Comparison of ENCODE assay signal across 8 cellular contexts in genomic region chr2:28342081-28342967, GRCh38. TPM values are rescaled to one million over a fixed set of nuclear protein-coding genes. Genes with fewer than 3 reads are reported as not detected.
DNase-seq lines count a peak whose midpoint lies in the region; ATAC-seq and TF ChIP-seq lines count a peak whose summit lies in the region.

No MANE protein-coding gene starts in this region.

- WGBS in heart right ventricle, 2 donors: 30 to 53% methylated on average over 15 of the region's 15 CpGs
- WGBS in psoas muscle, 3 donors: 21 to 28% (median 23%) methylated on average over 15 of the region's 15 CpGs

- H3K4me1 ChIP-seq in heart right ventricle (peaks cover 3 to 59% (median 40%) of the 10 kb centered on the region in 9 donors), psoas muscle (peaks cover 60% of the 10 kb centered on the region)

- H3K27me3 Mint-ChIP-seq in activated T-helper 17 cell treated with anti-CD3 and anti-CD28 coated beads, Interleukin-2, amount 50 U/mL, for 72 hours: no peaks in the 10 kb centered on the region
- H3K27me3 Mint-ChIP-seq in endothelial cell (ENCODE audit: unreplicated experiment): peaks cover 2% of the 10 kb centered on the region
- no peaks in the 10 kb centered on the region for H3K27me3 Mint-ChIP-seq in activated CD8-positive, alpha-beta memory T cell treated with anti-CD3 and anti-CD28 coated beads, Interleukin-2, amount 10 ng/mL, durations not matched to agents 7 days and 5 days

- no peaks in the 10 kb centered on the region for H3K27me3 ChIP-seq in heart right ventricle
- no peaks in the 10 kb centered on the region for H3K27me3 ChIP-seq in psoas muscle (ENCODE audit: insufficient read depth in 3 of 3, low read length in 2 of 3)

- peak overlapping the region; percentile 54 for H3K27ac Mint-ChIP-seq in activated T-helper 17 cell treated with anti-CD3 and anti-CD28 coated beads, Interleukin-2, amount 50 U/mL, for 72 hours
- H3K27ac Mint-ChIP-seq in endothelial cell (ENCODE audit: unreplicated experiment): no peak overlapping the region
- no peak overlapping the region for H3K27ac Mint-ChIP-seq in activated CD8-positive, alpha-beta memory T cell treated with anti-CD3 and anti-CD28 coated beads, Interleukin-2, amount 10 ng/mL, durations not matched to agents 7 days and 5 days

- H3K4me3 ChIP-seq in heart right ventricle: peak overlapping the region in 4 of 10 donors; percentile 8 to 33 (median 18)
- peak overlapping the region; percentile 50 for H3K4me3 ChIP-seq in psoas muscle

- intact Hi-C loops in heart right ventricle (cut with DNase I) (loop anchor here in 4 of 10 donors (2.0 to 5.0 kb wide), 2 partner anchors 45 to 50 kb away; partner anchors contain the start of gene FOSL2 (in 1 of the 4)), psoas muscle (cut with DNase I) (loop anchor here in 1 of 2 donors (2.0 kb wide), 1 partner anchor 52 kb away; no protein-coding TSS in a partner anchor)

- H3K36me3 ChIP-seq in heart right ventricle (peaks cover 0 to 10% (median 0%) of the 10 kb centered on the region in 9 donors), psoas muscle (ENCODE audit: insufficient read depth in 1 of 2, low read depth in 1 of 2) (no peaks in the 10 kb centered on the region)

- peaks cover 6% of the 10 kb centered on the region for H3K36me3 Mint-ChIP-seq in activated T-helper 17 cell treated with anti-CD3 and anti-CD28 coated beads, Interleukin-2, amount 50 U/mL, for 72 hours (ENCODE audit: low read depth)
- no peaks in the 10 kb centered on the region for H3K36me3 Mint-ChIP-seq in endothelial cell (ENCODE audit: low read depth, unreplicated experiment)
- no peaks in the 10 kb centered on the region for H3K36me3 Mint-ChIP-seq in activated CD8-positive, alpha-beta memory T cell treated with anti-CD3 and anti-CD28 coated beads, Interleukin-2, amount 10 ng/mL, durations not matched to agents 7 days and 5 days

- H3K9me3 ChIP-seq in heart right ventricle (no peaks in the 10 kb centered on the region), psoas muscle (no peaks in the 10 kb centered on the region)

- TF ChIP-seq CTCF in heart right ventricle (IDR thresholded peaks at IDR 0.05) (no peak), psoas muscle (IDR thresholded peaks at IDR 0.05) (no peak), endothelial cell (IDR thresholded peaks at IDR 0.05; ENCODE audit: unreplicated experiment) (no peak)

- CTCF ChIA-PET in activated CD8-positive, alpha-beta memory T cell treated with anti-CD3 and anti-CD28 coated beads, Interleukin-2, amount 10 ng/mL, durations not matched to agents 7 days and 5 days (lab: Charles Lee): no interaction called here

- peak; percentile 85 for DNase-seq in CD1c-positive myeloid dendritic cell (ENCODE audit: extremely low spot score)
- peak; percentile 43 to 50 for DNase-seq in heart right ventricle
- DNase-seq in psoas muscle: peak; percentile 81 to 82
- DNase-seq in endothelial cell (ENCODE audit: low spot score): no peak
- no peak for DNase-seq in activated CD8-positive, alpha-beta memory T cell treated with anti-CD3 and anti-CD28 coated beads, Interleukin-2, amount 10 ng/mL, durations not matched to agents 7 days and 5 days

- H3K27ac ChIP-seq in heart right ventricle (peak overlapping the region; percentile 26 to 81 (median 62)), psoas muscle (peak overlapping the region; percentile 85)

- H3K9me3 Mint-ChIP-seq in activated T-helper 17 cell treated with anti-CD3 and anti-CD28 coated beads, Interleukin-2, amount 50 U/mL, for 72 hours: no peaks in the 10 kb centered on the region
- no peaks in the 10 kb centered on the region for H3K9me3 Mint-ChIP-seq in endothelial cell (ENCODE audit: unreplicated experiment)
- no peaks in the 10 kb centered on the region for H3K9me3 Mint-ChIP-seq in activated CD8-positive, alpha-beta memory T cell treated with anti-CD3 and anti-CD28 coated beads, Interleukin-2, amount 10 ng/mL, durations not matched to agents 7 days and 5 days (ENCODE audit: low read depth)

- no peak overlapping the region for H3K4me3 Mint-ChIP-seq in activated T-helper 17 cell treated with anti-CD3 and anti-CD28 coated beads, Interleukin-2, amount 50 U/mL, for 72 hours
- H3K4me3 Mint-ChIP-seq in endothelial cell (ENCODE audit: unreplicated experiment): no peak overlapping the region
- H3K4me3 Mint-ChIP-seq in activated CD8-positive, alpha-beta memory T cell treated with anti-CD3 and anti-CD28 coated beads, Interleukin-2, amount 10 ng/mL, durations not matched to agents 7 days and 5 days: no peak overlapping the region

- H3K4me1 Mint-ChIP-seq in activated T-helper 17 cell treated with anti-CD3 and anti-CD28 coated beads, Interleukin-2, amount 50 U/mL, for 72 hours: peaks cover 8% of the 10 kb centered on the region
- H3K4me1 Mint-ChIP-seq in endothelial cell (ENCODE audit: unreplicated experiment): peaks cover 21% of the 10 kb centered on the region
- peaks cover 11% of the 10 kb centered on the region for H3K4me1 Mint-ChIP-seq in activated CD8-positive, alpha-beta memory T cell treated with anti-CD3 and anti-CD28 coated beads, Interleukin-2, amount 10 ng/mL, durations not matched to agents 7 days and 5 days

- no peak for ATAC-seq in activated T-helper 17 cell treated with anti-CD3 and anti-CD28 coated beads, Interleukin-2, amount 50 U/mL, for 72 hours (replicated peaks)
- ATAC-seq in heart right ventricle (peak; percentile 44 to 70 (median 62)), psoas muscle (peak; percentile 49 to 78 (median 72)), HG03139 (IDR thresholded peaks at IDR 0.05; ENCODE audit: unreplicated experiment) (no peak), HG02588 (IDR thresholded peaks at IDR 0.05; ENCODE audit: unreplicated experiment) (no peak)
- no peak for ATAC-seq in activated CD8-positive, alpha-beta memory T cell treated with anti-CD3 and anti-CD28 coated beads, Interleukin-2, amount 10 ng/mL, durations not matched to agents 7 days and 5 days

RNA-seq across cellular contexts. Expression of gene FOSL2, which starts 50.3 kb away (rescaled TPM):
- 100 to 1,000 TPM in 1 of 2 donors, 10 to 100 TPM in 1; 90.9 to 214 TPM for total RNA-seq in activated T-helper 17 cell treated with anti-CD3 and anti-CD28 coated beads, Interleukin-2, amount 50 U/mL, for 72 hours
- total RNA-seq in heart right ventricle: 100 to 1,000 TPM in 1 of 10 donors, 10 to 100 TPM in 9; 29.7 to 182 (median 60.3) TPM
- 10 to 100 TPM; 16.5 to 24.0 TPM for polyA plus RNA-seq in heart right ventricle
- total RNA-seq in psoas muscle: 100 to 1,000 TPM in 3 of 4 donors, 10 to 100 TPM in 1; 52.2 to 278 (median 192) TPM
- 10 to 100 TPM; 20.1 to 74.7 (median 72.1) TPM for polyA plus RNA-seq in psoas muscle
- total RNA-seq in endothelial cell (ENCODE audit: unreplicated experiment): 24.4 TPM
- 10 to 100 TPM; 56.2 to 75.7 TPM for total RNA-seq in activated CD8-positive, alpha-beta memory T cell treated with anti-CD3 and anti-CD28 coated beads, Interleukin-2, amount 10 ng/mL, durations not matched to agents 7 days and 5 days

Comparison
In these comparisons a context has a peak if more than half of its experiments do, and no peak if none do; other contexts are left out.
1. DNase-seq: peak in CD1c-positive myeloid dendritic cell (single experiment), heart right ventricle (2 of 2) and psoas muscle (2 of 2); none in endothelial cell (single experiment) and activated CD8-positive, alpha-beta memory T cell treated with anti-CD3 and anti-CD28 coated beads, Interleukin-2, amount 10 ng/mL, durations not matched to agents 7 days and 5 days (single experiment).
2. ATAC-seq: peak in heart right ventricle (8 of 8) and psoas muscle (4 of 4); none in activated T-helper 17 cell treated with anti-CD3 and anti-CD28 coated beads, Interleukin-2, amount 50 U/mL, for 72 hours (single experiment), HG03139 (single experiment), HG02588 (single experiment) and activated CD8-positive, alpha-beta memory T cell treated with anti-CD3 and anti-CD28 coated beads, Interleukin-2, amount 10 ng/mL, durations not matched to agents 7 days and 5 days (single experiment).